ENCODE assay signal across 9 cellular contexts in genomic region chr19:2014081-2014693, GRCh38. TPM values are rescaled to one million over a fixed set of nuclear protein-coding genes. Genes with fewer than 3 reads are reported as not detected.
A peak's percentile ranks its signal among the peaks of the same experiment; 100 is the strongest.
DNase-seq lines count a peak whose midpoint lies in the region; ATAC-seq, FAIRE-seq and TF ChIP-seq lines count a peak whose summit lies in the region.
"Had no signal": no experiment of that assay in that cellular context is flagged by ENCODE, and none has a peak within 500 bp of the region (broad histone marks: within the 10 kb centered on the region; RNA-seq: fewer than 3 reads in every experiment).

No MANE protein-coding gene starts in this region.

- no peaks in the 10 kb centered on the region for H3K36me3 Mint-ChIP-seq in activated T-cell treated with anti-CD3 and anti-CD28 coated beads, Interleukin-2, amount 50 U/mL, for 4 hours (ENCODE audit: insufficient read depth)
- H3K36me3 Mint-ChIP-seq in type B pancreatic cell: peaks cover 14% of the 10 kb centered on the region

- intact Hi-C loops in kidney (cut with DNase I): no loop called here

- H3K9me3 Mint-ChIP-seq in activated T-cell treated with anti-CD3 and anti-CD28 coated beads, Interleukin-2, amount 50 U/mL, for 4 hours: no peaks in the 10 kb centered on the region
- H3K9me3 Mint-ChIP-seq in type B pancreatic cell: no peaks in the 10 kb centered on the region
- H3K9me3 Mint-ChIP-seq: CD8-positive, alpha-beta T cell had no signal

- no peaks in the 10 kb centered on the region for H3K27me3 Mint-ChIP-seq in activated T-cell treated with anti-CD3 and anti-CD28 coated beads, Interleukin-2, amount 50 U/mL, for 4 hours (ENCODE audit: low read depth)
- H3K27me3 Mint-ChIP-seq in type B pancreatic cell: no peaks in the 10 kb centered on the region

- no peaks in the 10 kb centered on the region for H3K9me3 ChIP-seq in kidney (ENCODE audit: control insufficient read depth in 1 of 2, low read length in 2 of 2)

- FAIRE-seq in kidney (lab: Jason Lieb, UNC): no peak

- in situ Hi-C loops in astrocyte of the spinal cord (cut with HindIII; ENCODE audit: low sequenced_read_pairs): no loop called here

- TF ChIP-seq CTCF in astrocyte of the spinal cord (IDR thresholded peaks at IDR 0.05; ENCODE audit: low read depth, low read length): no peak
- TF ChIP-seq CTCF in kidney (IDR thresholded peaks at IDR 0.05; ENCODE audit: borderline replicate concordance, extremely low read depth, insufficient read depth): no peak
- TF ChIP-seq CTCF in type B pancreatic cell (conservative IDR thresholded peaks at IDR 0.05): no peak

- no peak overlapping the region for H3K9ac ChIP-seq in kidney (ENCODE audit: low read length in 2 of 2)

- peak overlapping the region; percentile 53 for H3K4me3 Mint-ChIP-seq in activated T-cell treated with anti-CD3 and anti-CD28 coated beads, Interleukin-2, amount 50 U/mL, for 4 hours
- H3K4me3 Mint-ChIP-seq in type B pancreatic cell: peak overlapping the region; percentile 68

- peaks cover 6% of the 10 kb centered on the region for H3K4me1 Mint-ChIP-seq in activated T-cell treated with anti-CD3 and anti-CD28 coated beads, Interleukin-2, amount 50 U/mL, for 4 hours (ENCODE audit: low read depth)
- H3K4me1 Mint-ChIP-seq in type B pancreatic cell (ENCODE audit: unreplicated experiment): no peaks in the 10 kb centered on the region

- H3K4me3 ChIP-seq in astrocyte of the spinal cord (ENCODE audit: low read depth, low read length) (peak overlapping the region; percentile 64), kidney (ENCODE audit: low read length in 2 of 2) (no peak overlapping the region)

- no peak overlapping the region for H3K27ac Mint-ChIP-seq in type B pancreatic cell
- H3K27ac Mint-ChIP-seq: CD8-positive, alpha-beta T cell had no signal

- no peaks in the 10 kb centered on the region for H3K36me3 ChIP-seq in kidney (ENCODE audit: control insufficient read depth in 1 of 2, insufficient read depth in 2 of 2, low read length in 2 of 2)

- no peak overlapping the region for H3K27ac ChIP-seq in kidney (ENCODE audit: low read depth in 2 of 2, low read length in 2 of 2)

- no peak for DNase-seq in activated T-cell treated with anti-CD3 and anti-CD28 coated beads, Interleukin-2, amount 50 U/mL, for 4 hours
- no peak for DNase-seq in activated T-cell treated with anti-CD3 and anti-CD28 coated beads, Interleukin-2, amount 50 U/mL, for 48 hours
- no peak for DNase-seq in astrocyte of the spinal cord (ENCODE audit: low read depth, low spot score)
- peak; percentile 77 for DNase-seq in kidney
- no peak for DNase-seq in type B pancreatic cell (ENCODE audit: extremely low spot score, unreplicated experiment)
- no peak for DNase-seq in SW 1271 (lab: John Stamatoyannopoulos, UW)
- no peak for DNase-seq in NCI-H748 (lab: John Stamatoyannopoulos, UW; ENCODE audit: unreplicated experiment)
- DNase-seq: CD8-positive, alpha-beta T cell had no signal

- peaks cover 0 to 3% of the 10 kb centered on the region in 2 donors for H3K4me1 ChIP-seq in kidney (ENCODE audit: control insufficient read depth in 1 of 2, insufficient read depth in 1 of 2, low read depth in 1 of 2, low read length in 2 of 2)

- no peak for ATAC-seq in activated T-cell treated with anti-CD3 and anti-CD28 coated beads, Interleukin-2, amount 50 U/mL, for 4 hours
- no peak for ATAC-seq in HG03342 (IDR thresholded peaks at IDR 0.05; ENCODE audit: unreplicated experiment)

RNA-seq across cellular contexts. Expression of gene BTBD2, which starts 1.3 kb away (rescaled TPM):
- total RNA-seq in activated T-cell treated with anti-CD3 and anti-CD28 coated beads, Interleukin-2, amount 50 U/mL, for 4 hours: 10 to 100 TPM; 12.6 to 17.2 (median 14.4) TPM
- total RNA-seq in kidney: 70.3 TPM
- polyA plus RNA-seq in kidney (ENCODE audit: insufficient read depth, low read depth, low replicate concordance): 57.0 TPM
- total RNA-seq in type B pancreatic cell (ENCODE audit: low replicate concordance): 72.5 and 118 TPM in 2 replicates

RNA-seq across cellular contexts. Expression of gene MKNK2, which starts 36.9 kb away (rescaled TPM):
- total RNA-seq in activated T-cell treated with anti-CD3 and anti-CD28 coated beads, Interleukin-2, amount 50 U/mL, for 4 hours: 100 to 1,000 TPM; 122 to 130 (median 128) TPM
- total RNA-seq in kidney (190 TPM), type B pancreatic cell (ENCODE audit: low replicate concordance) (118 and 120 TPM in 2 replicates)
- polyA plus RNA-seq in kidney (ENCODE audit: insufficient read depth, low read depth, low replicate concordance): 67.2 TPM
